Comparison of ENCODE assay signal across 9 cellular contexts in genomic region chr2:128172191-128172590, GRCh38.
DNase-seq lines count a peak whose midpoint lies in the region; ATAC-seq and TF ChIP-seq lines count a peak whose summit lies in the region.
"Had no signal": no experiment of that assay in that cellular context is flagged by ENCODE, and none has a peak within 500 bp of the region (broad histone marks: within the 10 kb centered on the region; RNA-seq: fewer than 3 reads in every experiment).

No MANE protein-coding gene starts in this region.

- no peaks in the 10 kb centered on the region for H3K27me3 ChIP-seq in adipocyte (replicated peaks; ENCODE audit: control insufficient read depth, insufficient read depth, low read length)

- no peaks in the 10 kb centered on the region for H3K4me1 Mint-ChIP-seq in activated T-helper 17 cell treated with anti-CD3 and anti-CD28 coated beads, Interleukin-2, amount 50 U/mL, for 72 hours

- H3K4me3 ChIP-seq in AG04449 (ENCODE audit: low read depth, low read length) = no peak overlapping the region
- no peak overlapping the region for H3K4me3 ChIP-seq in adipocyte (ENCODE audit: low read length)

- no peak for ATAC-seq in GM21825 (IDR thresholded peaks at IDR 0.05; ENCODE audit: unreplicated experiment)
- ATAC-seq in activated T-helper 17 cell treated with anti-CD3 and anti-CD28 coated beads, Interleukin-2, amount 50 U/mL, for 72 hours (replicated peaks) = no peak

- H3K4me3 Mint-ChIP-seq in activated T-helper 17 cell treated with anti-CD3 and anti-CD28 coated beads, Interleukin-2, amount 50 U/mL, for 72 hours = no peak overlapping the region

- no peaks in the 10 kb centered on the region for H3K9me3 ChIP-seq in adipocyte (ENCODE audit: control insufficient read depth, low read length)

- H3K27ac Mint-ChIP-seq in activated T-helper 17 cell treated with anti-CD3 and anti-CD28 coated beads, Interleukin-2, amount 50 U/mL, for 72 hours = no peak overlapping the region

- CTCF ChIA-PET in AG04449 (lab: Yijun Ruan, JAX) = interaction anchor here (1.1 to 1.8 kb wide), 8 partner anchors 10 to 1751 kb away, joined by 3 to 6 read pairs (median 4); no protein-coding TSS in a partner anchor

- peak; percentile 35 for TF ChIP-seq CTCF in AG04449 (IDR thresholded peaks at IDR 0.05; ENCODE audit: insufficient read depth, low read length, missing control alignments)

- no peaks in the 10 kb centered on the region for H3K27me3 Mint-ChIP-seq in activated T-helper 17 cell treated with anti-CD3 and anti-CD28 coated beads, Interleukin-2, amount 50 U/mL, for 72 hours

- POLR2A ChIA-PET in AG04449 (lab: Yijun Ruan, JAX) = no interaction called here

- peaks cover 92% of the 10 kb centered on the region for H3K36me3 ChIP-seq in adipocyte (ENCODE audit: control insufficient read depth, insufficient read depth, low read length, severe bottlenecking)

- peaks cover 100% of the 10 kb centered on the region for H3K36me3 Mint-ChIP-seq in activated T-helper 17 cell treated with anti-CD3 and anti-CD28 coated beads, Interleukin-2, amount 50 U/mL, for 72 hours (ENCODE audit: low read depth)

- no peaks in the 10 kb centered on the region for H3K4me1 ChIP-seq in adipocyte (ENCODE audit: control insufficient read depth, insufficient read depth, low read length)

- DNase-seq in AG04449 (ENCODE audit: low read depth, low spot score) (no peak), H4 (ENCODE audit: low spot score) (peak; percentile 10), adipocyte (ENCODE audit: low read depth) (peak; percentile 23), iPS-NIHi7 (ENCODE audit: extremely low spot score) (peak; percentile 60), GF-D8 (lab: John Stamatoyannopoulos, UW) (no peak), germinal center (ENCODE audit: low spot score) (no peak)
- DNase-seq: COR-L47 had no signal

- H3K9me3 Mint-ChIP-seq in activated T-helper 17 cell treated with anti-CD3 and anti-CD28 coated beads, Interleukin-2, amount 50 U/mL, for 72 hours = no peaks in the 10 kb centered on the region

- no peak overlapping the region for H3K9ac ChIP-seq in adipocyte (ENCODE audit: low read length)

Comparison
In these comparisons a context has a peak if more than half of its experiments do, and no peak if none do; other contexts are left out.
1. DNase-seq: peak in H4 (single experiment), adipocyte (single experiment) and iPS-NIHi7 (single experiment); none in AG04449 (single experiment), GF-D8 (single experiment) and germinal center (single experiment).